Comparison of ENCODE assay signal across 8 cellular contexts in the genomic region with DNA sequence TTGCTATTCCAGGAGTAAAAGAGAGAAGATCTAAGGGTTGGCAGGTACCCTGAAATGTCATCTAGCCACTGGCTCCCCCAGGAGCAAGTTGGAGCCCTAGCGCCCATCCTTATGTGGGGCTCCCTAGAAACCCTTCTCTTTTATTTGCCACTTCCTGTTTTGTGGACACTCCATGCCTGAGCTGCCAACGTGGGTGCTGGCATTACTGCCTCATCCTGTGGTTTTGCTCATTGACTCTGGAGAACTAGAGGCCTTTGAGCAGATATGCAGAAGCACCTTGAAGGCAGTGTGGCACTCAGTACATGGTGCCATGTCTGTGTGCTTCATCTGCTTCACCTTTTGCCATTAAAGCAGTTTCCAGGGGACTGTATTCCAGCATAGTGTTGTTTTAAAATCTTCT. TPM values are rescaled to one million over a fixed set of nuclear protein-coding genes. Genes with fewer than 3 reads are reported as not detected.
DNase-seq lines count a peak whose midpoint lies in the region; ATAC-seq, FAIRE-seq and TF ChIP-seq lines count a peak whose summit lies in the region.

No MANE protein-coding gene starts in this region.

- H4K20me1 ChIP-seq in PC-9 (ENCODE audit: insufficient read depth), result no peaks in the 10 kb centered on the region

- H3K27me3 Mint-ChIP-seq in chondrocyte (ENCODE audit: low read depth), result no peaks in the 10 kb centered on the region

- TF ChIP-seq POLR2A in GM19193 (IDR thresholded peaks at IDR 0.05; ENCODE audit: extremely low read depth, insufficient read depth, insufficient read length) (peak; percentile 28), gastrocnemius medialis (IDR thresholded peaks at IDR 0.05) (no peak)

- H3K4me3 ChIP-seq in PC-9 (peak overlapping the region; percentile 19; the same call in 1 of the 2 replicates), gastrocnemius medialis (no peak overlapping the region)

- in situ Hi-C loops in gastrocnemius medialis (cut with MboI; ENCODE audit: low sequenced_read_pairs in 4 of 4), result loop anchor here in 2 of 4 donors (5.0 to 25.0 kb wide), 3 partner anchors 71 to 208 kb away; partner anchors contain the start of genes ARL8B (in 2 of the 2) and BHLHE40 (in 1 of the 2)

- TF ChIP-seq CTCF in PC-9 (conservative IDR thresholded peaks at IDR 0.05) (no peak), chondrocyte (IDR thresholded peaks at IDR 0.05) (no peak), gastrocnemius medialis (IDR thresholded peaks at IDR 0.05 in 4 of 5, conservative IDR thresholded peaks at IDR 0.05 in 1 of 5) (no peak)

- FAIRE-seq in GM19239 (lab: Jason Lieb, UNC), result no peak

- intact Hi-C loops in PC-9 (cut with micrococcal nuclease; ENCODE audit: unreplicated experiment), result loop anchor here (2.0 to 5.0 kb wide), 5 partner anchors 73 to 483 kb away; partner anchors contain the start of genes ARL8B and BHLHE40
- intact Hi-C loops in gastrocnemius medialis (cut with DNase I; ENCODE audit: low total_unique reads), result loop anchor here (2.0 to 10.0 kb wide), 4 partner anchors 123 to 701 kb away; partner anchors contain the start of gene ITPR1

- H3K4me2 ChIP-seq in PC-9, result peak overlapping the region; percentile 89

- peaks cover 7% of the 10 kb centered on the region; the same call in 1 of the 2 replicates for H3K36me3 ChIP-seq in PC-9 (ENCODE audit: low read depth)
- H3K36me3 ChIP-seq in gastrocnemius medialis, result peaks cover 0 to 13% of the 10 kb centered on the region in 2 donors

- no TSS peak for BruUV-seq in PC-9 (replicated peaks; lab: Mats Ljungman, UMichigan)

- no peaks in the 10 kb centered on the region for H3K9me3 Mint-ChIP-seq in chondrocyte (ENCODE audit: low read depth)

- H3K27ac ChIP-seq in PC-9 (peak overlapping the region; percentile 100), gastrocnemius medialis (peak overlapping the region; percentile 79 to 88 (median 82))

- H3F3A ChIP-seq in PC-9 (ENCODE audit: insufficient read depth, low read depth), result peaks cover 57% of the 10 kb centered on the region

- no peak overlapping the region for H3K4me3 Mint-ChIP-seq in chondrocyte (ENCODE audit: unreplicated experiment)

- CTCF ChIA-PET in PC-9 (lab: Charles Lee), result interaction anchor here (0.7 kb wide), 2 partner anchors 24 to 140 kb away, joined by 3 to 5 read pairs; no protein-coding TSS in a partner anchor

- no peaks in the 10 kb centered on the region for H3K9me2 ChIP-seq in PC-9 (ENCODE audit: insufficient read depth)

- H2AFZ ChIP-seq in PC-9, result no peak overlapping the region

- H3K27me3 ChIP-seq in PC-9 (ENCODE audit: insufficient read depth, low read depth) (no peaks in the 10 kb centered on the region), gastrocnemius medialis (no peaks in the 10 kb centered on the region)

- peak overlapping the region; percentile 66 for H3K27ac Mint-ChIP-seq in chondrocyte (ENCODE audit: unreplicated experiment)

- H3K4me1 ChIP-seq in PC-9 (replicated peaks; ENCODE audit: insufficient read depth) (peaks cover 84% of the 10 kb centered on the region), gastrocnemius medialis (peaks cover 39 to 43% of the 10 kb centered on the region in 2 donors)

- peaks cover 77% of the 10 kb centered on the region for H3K4me1 Mint-ChIP-seq in chondrocyte (ENCODE audit: low read depth)

- no peaks in the 10 kb centered on the region for H3K9me3 ChIP-seq in PC-9 (ENCODE audit: insufficient read depth, low read depth)
- no peaks in the 10 kb centered on the region for H3K9me3 ChIP-seq in gastrocnemius medialis

- POLR2A ChIA-PET in PC-9 (lab: Charles Lee; ENCODE audit: unreplicated experiment), result interaction anchor here (0.6 to 0.7 kb wide), 2 partner anchors 353 to 504 kb away, joined by 4 read pairs; no protein-coding TSS in a partner anchor

- peak in 1 of 2 experiments; percentile 34 for DNase-seq in PC-9
- DNase-seq in chondrocyte (ENCODE audit: low spot score), result no peak
- DNase-seq in gastrocnemius medialis, result peak in 1 of 2 donors; percentile 31
- no peak for DNase-seq in GM19239 (ENCODE audit: insufficient read length, low spot score)
- no peak for DNase-seq in SHP77 (lab: John Stamatoyannopoulos, UW)

- peaks cover 9% of the 10 kb centered on the region for H3K36me3 Mint-ChIP-seq in chondrocyte (ENCODE audit: low read depth)

- ATAC-seq in gastrocnemius medialis, result no peak
- ATAC-seq in GM21515 (IDR thresholded peaks at IDR 0.05; ENCODE audit: unreplicated experiment), result no peak
- ATAC-seq in HG02623 (IDR thresholded peaks at IDR 0.05; ENCODE audit: unreplicated experiment), result no peak

- peaks cover 84% of the 10 kb centered on the region for H3K79me2 ChIP-seq in PC-9 (ENCODE audit: low read depth)

RNA-seq across cellular contexts. Expression of gene EDEM1, which starts 8.1 kb away (rescaled TPM):
- total RNA-seq in PC-9 (2021) (53.5 and 55.9 TPM in 2 replicates), chondrocyte (39.0 to 51.2 TPM (median 49.1 TPM) in 3 replicates), gastrocnemius medialis (10 to 100 TPM in 3 of 4 donors, 1 to 10 TPM in 1; 7.8 to 12.3 (median 11.4) TPM)
